In the genomic region with DNA sequence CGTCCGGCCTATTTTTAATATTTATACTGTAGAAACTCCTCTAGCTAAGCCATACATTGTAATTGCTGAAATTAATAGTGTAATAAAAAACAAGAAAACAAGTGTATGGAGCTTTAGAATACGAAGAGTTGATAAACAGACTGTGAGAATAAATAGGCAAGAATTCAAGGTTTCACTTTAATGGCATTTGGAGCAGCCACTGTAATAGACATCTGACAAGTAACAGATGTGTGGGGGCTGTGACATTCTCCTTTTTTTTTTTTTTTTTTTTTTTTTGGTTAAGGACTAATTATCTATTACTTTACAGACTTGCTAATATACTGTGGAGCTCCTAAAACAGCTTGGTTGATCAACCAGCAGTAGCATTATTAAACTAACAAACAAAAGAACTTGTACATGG, we compare ENCODE assay signal across 1 cellular context.
TF ChIP-seq lines count a peak whose summit lies in the region.

No MANE protein-coding gene starts in this region.

TF ChIP-seq in GM23338, 12 proteins besides CTCF, POLR2A, EP300 and RAD21 (continued from another document):
- TF ChIP-seq ZNF114 (CRISPR knock-in tag; IDR thresholded peaks at IDR 0.05) (no peak), EZH2 (IDR thresholded peaks at IDR 0.05; ENCODE audit: low read depth, unreplicated experiment) (no peak), CREB1 (CRISPR knock-in tag; IDR thresholded peaks at IDR 0.05; ENCODE audit: low read depth) (no peak), STAT1 (IDR thresholded peaks at IDR 0.05; ENCODE audit: unreplicated experiment) (no peak), POLR2AphosphoS5 (IDR thresholded peaks at IDR 0.05; ENCODE audit: low read depth) (no peak)
- TF ChIP-seq, protein P1, sequence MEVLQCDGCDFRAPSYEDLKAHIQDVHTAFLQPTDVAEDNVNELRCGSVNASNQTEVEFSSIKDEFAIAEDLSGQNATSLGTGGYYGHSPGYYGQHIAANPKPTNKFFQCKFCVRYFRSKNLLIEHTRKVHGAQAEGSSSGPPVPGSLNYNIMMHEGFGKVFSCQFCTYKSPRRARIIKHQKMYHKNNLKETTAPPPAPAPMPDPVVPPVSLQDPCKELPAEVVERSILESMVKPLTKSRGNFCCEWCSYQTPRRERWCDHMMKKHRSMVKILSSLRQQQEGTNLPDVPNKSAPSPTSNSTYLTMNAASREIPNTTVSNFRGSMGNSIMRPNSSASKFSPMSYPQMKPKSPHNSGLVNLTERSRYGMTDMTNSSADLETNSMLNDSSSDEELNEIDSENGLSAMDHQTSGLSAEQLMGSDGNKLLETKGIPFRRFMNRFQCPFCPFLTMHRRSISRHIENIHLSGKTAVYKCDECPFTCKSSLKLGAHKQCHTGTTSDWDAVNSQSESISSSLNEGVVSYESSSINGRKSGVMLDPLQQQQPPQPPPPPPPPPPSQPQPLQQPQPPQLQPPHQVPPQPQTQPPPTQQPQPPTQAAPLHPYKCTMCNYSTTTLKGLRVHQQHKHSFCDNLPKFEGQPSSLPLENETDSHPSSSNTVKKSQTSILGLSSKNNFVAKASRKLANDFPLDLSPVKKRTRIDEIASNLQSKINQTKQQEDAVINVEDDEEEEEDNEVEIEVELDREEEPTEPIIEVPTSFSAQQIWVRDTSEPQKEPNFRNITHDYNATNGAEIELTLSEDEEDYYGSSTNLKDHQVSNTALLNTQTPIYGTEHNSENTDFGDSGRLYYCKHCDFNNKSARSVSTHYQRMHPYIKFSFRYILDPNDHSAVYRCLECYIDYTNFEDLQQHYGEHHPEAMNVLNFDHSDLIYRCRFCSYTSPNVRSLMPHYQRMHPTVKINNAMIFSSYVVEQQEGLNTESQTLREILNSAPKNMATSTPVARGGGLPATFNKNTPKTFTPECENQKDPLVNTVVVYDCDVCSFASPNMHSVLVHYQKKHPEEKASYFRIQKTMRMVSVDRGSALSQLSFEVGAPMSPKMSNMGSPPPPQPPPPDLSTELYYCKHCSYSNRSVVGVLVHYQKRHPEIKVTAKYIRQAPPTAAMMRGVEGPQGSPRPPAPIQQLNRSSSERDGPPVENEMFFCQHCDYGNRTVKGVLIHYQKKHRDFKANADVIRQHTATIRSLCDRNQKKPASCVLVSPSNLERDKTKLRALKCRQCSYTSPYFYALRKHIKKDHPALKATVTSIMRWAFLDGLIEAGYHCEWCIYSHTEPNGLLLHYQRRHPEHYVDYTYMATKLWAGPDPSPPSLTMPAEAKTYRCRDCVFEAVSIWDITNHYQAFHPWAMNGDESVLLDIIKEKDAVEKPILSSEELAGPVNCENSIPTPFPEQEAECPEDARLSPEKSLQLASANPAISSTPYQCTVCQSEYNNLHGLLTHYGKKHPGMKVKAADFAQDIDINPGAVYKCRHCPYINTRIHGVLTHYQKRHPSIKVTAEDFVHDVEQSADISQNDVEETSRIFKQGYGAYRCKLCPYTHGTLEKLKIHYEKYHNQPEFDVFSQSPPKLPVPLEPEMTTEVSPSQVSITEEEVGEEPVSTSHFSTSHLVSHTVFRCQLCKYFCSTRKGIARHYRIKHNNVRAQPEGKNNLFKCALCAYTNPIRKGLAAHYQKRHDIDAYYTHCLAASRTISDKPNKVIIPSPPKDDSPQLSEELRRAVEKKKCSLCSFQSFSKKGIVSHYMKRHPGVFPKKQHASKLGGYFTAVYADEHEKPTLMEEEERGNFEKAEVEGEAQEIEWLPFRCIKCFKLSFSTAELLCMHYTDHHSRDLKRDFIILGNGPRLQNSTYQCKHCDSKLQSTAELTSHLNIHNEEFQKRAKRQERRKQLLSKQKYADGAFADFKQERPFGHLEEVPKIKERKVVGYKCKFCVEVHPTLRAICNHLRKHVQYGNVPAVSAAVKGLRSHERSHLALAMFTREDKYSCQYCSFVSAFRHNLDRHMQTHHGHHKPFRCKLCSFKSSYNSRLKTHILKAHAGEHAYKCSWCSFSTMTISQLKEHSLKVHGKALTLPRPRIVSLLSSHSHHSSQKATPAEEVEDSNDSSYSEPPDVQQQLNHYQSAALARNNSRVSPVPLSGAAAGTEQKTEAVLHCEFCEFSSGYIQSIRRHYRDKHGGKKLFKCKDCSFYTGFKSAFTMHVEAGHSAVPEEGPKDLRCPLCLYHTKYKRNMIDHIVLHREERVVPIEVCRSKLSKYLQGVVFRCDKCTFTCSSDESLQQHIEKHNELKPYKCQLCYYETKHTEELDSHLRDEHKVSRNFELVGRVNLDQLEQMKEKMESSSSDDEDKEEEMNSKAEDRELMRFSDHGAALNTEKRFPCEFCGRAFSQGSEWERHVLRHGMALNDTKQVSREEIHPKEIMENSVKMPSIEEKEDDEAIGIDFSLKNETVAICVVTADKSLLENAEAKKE (CRISPR knock-in tag; IDR thresholded peaks at IDR 0.05): no peak
- TF ChIP-seq, protein P2, sequence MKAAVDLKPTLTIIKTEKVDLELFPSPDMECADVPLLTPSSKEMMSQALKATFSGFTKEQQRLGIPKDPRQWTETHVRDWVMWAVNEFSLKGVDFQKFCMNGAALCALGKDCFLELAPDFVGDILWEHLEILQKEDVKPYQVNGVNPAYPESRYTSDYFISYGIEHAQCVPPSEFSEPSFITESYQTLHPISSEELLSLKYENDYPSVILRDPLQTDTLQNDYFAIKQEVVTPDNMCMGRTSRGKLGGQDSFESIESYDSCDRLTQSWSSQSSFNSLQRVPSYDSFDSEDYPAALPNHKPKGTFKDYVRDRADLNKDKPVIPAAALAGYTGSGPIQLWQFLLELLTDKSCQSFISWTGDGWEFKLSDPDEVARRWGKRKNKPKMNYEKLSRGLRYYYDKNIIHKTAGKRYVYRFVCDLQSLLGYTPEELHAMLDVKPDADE (IDR thresholded peaks at IDR 0.05): no peak
